Comparison of ENCODE assay signal across 20 cellular contexts in the genomic region with DNA sequence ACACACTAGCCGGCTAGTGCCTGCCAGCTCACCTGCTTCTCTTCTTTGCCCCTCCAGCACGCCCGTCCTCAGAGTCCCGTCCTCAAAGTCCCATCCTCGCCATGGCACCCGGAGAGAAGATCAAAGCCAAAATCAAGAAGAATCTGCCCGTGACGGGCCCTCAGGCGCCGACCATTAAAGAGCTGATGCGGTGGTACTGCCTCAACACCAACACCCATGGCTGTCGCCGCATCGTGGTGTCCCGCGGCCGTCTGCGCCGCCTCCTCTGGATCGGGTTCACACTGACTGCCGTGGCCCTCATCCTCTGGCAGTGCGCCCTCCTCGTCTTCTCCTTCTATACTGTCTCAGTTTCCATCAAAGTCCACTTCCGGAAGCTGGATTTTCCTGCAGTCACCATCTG. TPM values are rescaled to one million over a fixed set of nuclear protein-coding genes. Genes with fewer than 3 reads are reported as not detected.
DNase-seq lines count a peak whose midpoint lies in the region; ATAC-seq, FAIRE-seq and TF ChIP-seq lines count a peak whose summit lies in the region.
"Had no signal": no experiment of that assay in that cellular context is flagged by ENCODE, and none has a peak within 500 bp of the region (broad histone marks: within the 10 kb centered on the region; RNA-seq: fewer than 3 reads in every experiment).

No MANE protein-coding gene starts in this region.

- in situ Hi-C loops in HepG2 (cut with HindIII; ENCODE audit: extremely low pct_ligation_motif_present, low pct_unique_long_range_greater_than_20kb) = no loop called here

- peak overlapping the region; percentile 38 for H3K14ac ChIP-seq in neuronal stem cell (ENCODE audit: low read length)

- H3K9me3 ChIP-seq in HepG2 (ENCODE audit: low read length) (no peaks in the 10 kb centered on the region), right lobe of liver (no peaks in the 10 kb centered on the region), neuronal stem cell (replicated peaks in 1 of 2; ENCODE audit: control insufficient read depth in 2 of 2, insufficient read depth in 1 of 2, low read depth in 1 of 2, low read length in 2 of 2) (no peaks in the 10 kb centered on the region), esophagus muscularis mucosa (no peaks in the 10 kb centered on the region)
- H3K9me3 ChIP-seq: A549 had no signal

- H3K27me3 ChIP-seq in HepG2 (ENCODE audit: control insufficient read depth in 1 of 2, insufficient read depth in 2 of 2, low read length in 2 of 2) (peaks cover 21 to 72% of the 10 kb centered on the region in 2 experiments), right lobe of liver (peaks cover 0 to 7% of the 10 kb centered on the region in 2 donors), neuronal stem cell (ENCODE audit: control insufficient read depth in 3 of 3, insufficient read depth in 3 of 3, low read depth in 1 of 3, low read length in 3 of 3) (peaks cover 5 to 68% (median 25%) of the 10 kb centered on the region in 3 experiments), esophagus muscularis mucosa (peaks cover 15 to 57% (median 18%) of the 10 kb centered on the region in 4 donors)

- no peak for ATAC-seq in HepG2
- no peak for ATAC-seq in right lobe of liver
- no peak for ATAC-seq in HG02970 (IDR thresholded peaks at IDR 0.05; ENCODE audit: low FRiP score, unreplicated experiment)
- ATAC-seq: A549, K562 had no signal

- H3K9ac ChIP-seq in HepG2 (ENCODE audit: insufficient read depth, low read depth, low read length) (no peak overlapping the region), neuronal stem cell (ENCODE audit: low read depth, low read length, poor library complexity) (no peak overlapping the region)

- intact Hi-C loops in HepG2 (cut with micrococcal nuclease; ENCODE audit: unreplicated experiment) = loop anchor here (10.0 kb wide), 1 partner anchor 291 kb away; no protein-coding TSS in a partner anchor
- intact Hi-C loops in right lobe of liver (cut with DNase I) = loop anchor here (10.0 kb wide), 1 partner anchor 249 kb away; no protein-coding TSS in a partner anchor
- intact Hi-C loops in esophagus muscularis mucosa (cut with DNase I) = no loop called here

- no peaks in the 10 kb centered on the region for H3K79me1 ChIP-seq in neuronal stem cell (ENCODE audit: low read depth, low read length)

- peak overlapping the region; percentile 10 for H2BK12ac ChIP-seq in neuronal stem cell (ENCODE audit: low read length)

- POLR2A ChIA-PET in HepG2 (lab: Yijun Ruan, JAX) = no interaction called here

- no peak overlapping the region for H2BK120ac ChIP-seq in neuronal stem cell (ENCODE audit: low read depth, low read length)

- H4K91ac ChIP-seq in neuronal stem cell (ENCODE audit: low read depth, low read length, poor library complexity) = no peak overlapping the region

- no peak overlapping the region for H3K23ac ChIP-seq in neuronal stem cell (ENCODE audit: low read depth, low read length, poor library complexity)

- TF ChIP-seq CTCF in HepG2 (CRISPR knock-in tag; IDR thresholded peaks at IDR 0.05) = no peak
- TF ChIP-seq CTCF in right lobe of liver (IDR thresholded peaks at IDR 0.05) = no peak
- TF ChIP-seq CTCF in esophagus muscularis mucosa (IDR thresholded peaks at IDR 0.05) = no peak

- H4K20me1 ChIP-seq in HepG2 (ENCODE audit: insufficient read depth, low read length) = peaks cover 3% of the 10 kb centered on the region; the same call in 1 of the 2 replicates

- no peaks in the 10 kb centered on the region for H3K79me2 ChIP-seq in HepG2 (ENCODE audit: insufficient read depth, low read length)

- H4K8ac ChIP-seq in neuronal stem cell (ENCODE audit: low read depth, low read length) = no peak overlapping the region

- no peak overlapping the region for H3K18ac ChIP-seq in neuronal stem cell (ENCODE audit: low read length)

- CTCF ChIA-PET in HepG2 (lab: Yijun Ruan, JAX; ENCODE audit: low intra/inter-chr PET ratio, low total read pairs) = interaction anchor here (8.0 kb wide), 1 partner anchor 247 kb away, joined by 251 read pairs; no protein-coding TSS in a partner anchor

- no peak for FAIRE-seq in HepG2 (lab: Jason Lieb, UNC)
- FAIRE-seq: A549, D721Med, G401.6, GM12892, K562 had no signal

- TF ChIP-seq RAD21 in HepG2 (CRISPR knock-in tag; IDR thresholded peaks at IDR 0.05) = no peak

- no peak overlapping the region for H2BK15ac ChIP-seq in neuronal stem cell (ENCODE audit: low read length)

- H2AK5ac ChIP-seq in neuronal stem cell (ENCODE audit: low read depth, low read length) = no peak overlapping the region

- H3K4me3 ChIP-seq in HepG2 (replicated peaks in 1 of 3; ENCODE audit: insufficient read depth in 1 of 3, low read depth in 2 of 3, low read length in 3 of 3) (no peak overlapping the region), right lobe of liver (no peak overlapping the region), neuronal stem cell (ENCODE audit: low read length in 2 of 2) (no peak overlapping the region), esophagus muscularis mucosa (no peak overlapping the region)
- H3K4me3 ChIP-seq: A549, K562 had no signal

- no peak for TF ChIP-seq EP300 in HepG2 (IDR thresholded peaks at IDR 0.05; ENCODE audit: low read depth in 2 of 2, low read length in 2 of 2)
- no peak for TF ChIP-seq EP300 in HepG2 (CRISPR knock-in tag; IDR thresholded peaks at IDR 0.05; ENCODE audit: borderline replicate concordance)
- TF ChIP-seq EP300 in esophagus muscularis mucosa (IDR thresholded peaks at IDR 0.05) = no peak

- no peak overlapping the region for H2BK5ac ChIP-seq in neuronal stem cell (ENCODE audit: low read length)

- H3K4ac ChIP-seq in neuronal stem cell (ENCODE audit: low read length) = peak overlapping the region; percentile 53

- BruUV-seq in HepG2 (replicated peaks; lab: Mats Ljungman, UMichigan) = no TSS peak

- H3K4me1 ChIP-seq in HepG2 (ENCODE audit: insufficient read depth, low read length) = peaks cover 13% of the 10 kb centered on the region
- H3K4me1 ChIP-seq in right lobe of liver = peaks cover 0 to 11% (median 0%) of the 10 kb centered on the region in 4 donors
- H3K4me1 ChIP-seq in neuronal stem cell (ENCODE audit: control insufficient read depth in 2 of 2, insufficient read depth in 1 of 2, low read depth in 1 of 2, low read length in 2 of 2) = peaks cover 3 to 6% of the 10 kb centered on the region in 2 donors
- peaks cover 13 to 17% (median 15%) of the 10 kb centered on the region in 4 donors for H3K4me1 ChIP-seq in esophagus muscularis mucosa

- DNase-seq in HepG2 (ENCODE audit: low spot score) (no peak), right lobe of liver (no peak), ELF-1 (ENCODE audit: low read depth, low spot score) (peak; percentile 54), cerebellar cortex (ENCODE audit: low spot score) (peak; percentile 26), neuronal stem cell (ENCODE audit: low spot score) (no peak), esophagus muscularis mucosa (ENCODE audit: extremely low spot score) (no peak), DMS153 treated with DMSO at 0.1 percent for 48 hours (lab: John Stamatoyannopoulos, UW; ENCODE audit: unreplicated experiment) (no peak)
- DNase-seq: CD4-positive, alpha-beta T cell; COR-L47; GOT3; HCEC 1CT; Kasumi-1 had no signal

- no peak for TF ChIP-seq POLR2A in HepG2 (IDR thresholded peaks at IDR 0.05; ENCODE audit: insufficient read depth in 1 of 2, low read depth in 2 of 2, low read length in 2 of 2)
- TF ChIP-seq POLR2A in right lobe of liver (IDR thresholded peaks at IDR 0.05) = no peak
- TF ChIP-seq POLR2A in esophagus muscularis mucosa (IDR thresholded peaks at IDR 0.05; ENCODE audit: low read depth) = no peak

- H3K4me2 ChIP-seq in HepG2 (ENCODE audit: low read depth, low read length) (no peak overlapping the region), neuronal stem cell (ENCODE audit: insufficient read depth, low read length, poor library complexity, severe bottlenecking) (no peak overlapping the region)
- H3K4me2 ChIP-seq: A549 had no signal

- H3K27ac ChIP-seq in HepG2 (ENCODE audit: extremely low read length, insufficient read depth, low read length) (no peak overlapping the region), right lobe of liver (no peak overlapping the region), neuronal stem cell (replicated peaks; ENCODE audit: low read length) (no peak overlapping the region), esophagus muscularis mucosa (replicated peaks in 1 of 4) (no peak overlapping the region)
- H3K27ac ChIP-seq: A549, HL-60 had no signal

- WGBS in HepG2 (ENCODE audit: low lambda C conversion rate) = 38% methylated on average over 24 of the region's 24 CpGs
- 60% methylated on average over 6 of the region's 24 CpGs for WGBS in right lobe of liver (ENCODE audit: insufficient coverage, low coverage, low lambda C conversion rate, missing lambda C conversion rate)
- WGBS in neuronal stem cell (ENCODE audit: extremely low coverage in 2 of 2, insufficient read length in 2 of 2, insufficient replicate concordance in 1 of 2), 2 donors = no CpG with 5 or more reads among the region's 24 CpGs
- WGBS in esophagus muscularis mucosa = 69% methylated on average over 24 of the region's 24 CpGs

- H2AFZ ChIP-seq in HepG2 (ENCODE audit: low read length) (no peak overlapping the region), neuronal stem cell (ENCODE audit: low read length) (no peak overlapping the region)

- H3K36me3 ChIP-seq in HepG2 (replicated peaks in 1 of 2; ENCODE audit: control insufficient read depth in 1 of 2, insufficient read depth in 2 of 2, low read length in 2 of 2) (no peaks in the 10 kb centered on the region), right lobe of liver (no peaks in the 10 kb centered on the region), neuronal stem cell (replicated peaks in 1 of 2; ENCODE audit: control insufficient read depth in 2 of 2, insufficient read depth in 2 of 2, low read length in 2 of 2) (no peaks in the 10 kb centered on the region), esophagus muscularis mucosa (no peaks in the 10 kb centered on the region)

RNA-seq across cellular contexts. Expression of gene SCNN1G, which starts 3.6 kb away (rescaled TPM):
- total RNA-seq in HepG2 (2016; rRNA removed; fragmentation: Illumina TruSeq; extraction: Trizol) = not detected in 2 replicates
- total RNA-seq in HepG2 (2016; cell fraction: cytosol; rRNA removed; fragmentation: Illumina TruSeq; extraction: Trizol; ENCODE audit: low read depth) = not detected in 2 replicates
- not detected in 2 replicates for total RNA-seq in HepG2 (2016; cell fraction: insoluble cytoplasmic fraction; rRNA removed; fragmentation: Illumina TruSeq; extraction: Trizol)
- not detected in 2 replicates for total RNA-seq in HepG2 (2016; cell fraction: membrane; rRNA removed; fragmentation: Illumina TruSeq; extraction: Trizol)
- not detected in 2 replicates for total RNA-seq in HepG2 (2016; cell fraction: nucleus; rRNA removed; fragmentation: Illumina TruSeq; extraction: Trizol)
- not detected in 2 replicates for polyA plus RNA-seq in HepG2 (2011; rRNA removed)
- polyA plus RNA-seq in HepG2 (2011; cell fraction: cytosol; rRNA removed) = not detected in 2 replicates
- polyA plus RNA-seq in HepG2 (2011; cell fraction: nucleus; rRNA removed) = not detected in 2 replicates
- polyA plus RNA-seq in HepG2 (2012) = not detected in 2 replicates
- polyA plus RNA-seq in HepG2 (2016; cell fraction: cytosol; fragmentation: Illumina TruSeq; extraction: Trizol; ENCODE audit: low read depth) = not detected in 2 replicates
- polyA plus RNA-seq in HepG2 (2016; cell fraction: insoluble cytoplasmic fraction; fragmentation: Illumina TruSeq; extraction: Trizol; ENCODE audit: low read depth) = not detected in 2 replicates
- polyA plus RNA-seq in HepG2 (2016; cell fraction: membrane; fragmentation: Illumina TruSeq; extraction: Trizol; ENCODE audit: low read depth) = not detected in 2 replicates
- not detected in 2 replicates for polyA plus RNA-seq in HepG2 (2016; cell fraction: nucleus; fragmentation: Illumina TruSeq; extraction: Trizol; ENCODE audit: insufficient read depth, low read depth)
- not detected in 2 replicates for polyA minus RNA-seq in HepG2 (2011; rRNA and poly(A)+ RNA removed; ENCODE audit: low replicate concordance)
- polyA minus RNA-seq in HepG2 (2011; cell fraction: cytosol; rRNA and poly(A)+ RNA removed) = not detected in 2 replicates
- polyA minus RNA-seq in HepG2 (2011; cell fraction: nucleus; rRNA and poly(A)+ RNA removed) = not detected in 2 replicates
- total RNA-seq in right lobe of liver = not detected
- not detected for polyA plus RNA-seq in neuronal stem cell (2013, experiment 1 of 2)
- polyA plus RNA-seq in neuronal stem cell (2013, experiment 2 of 2) = not detected
- under 1 TPM in 2 of 4 donors, not detected in 2; 0.06 to 0.34 TPM for total RNA-seq in esophagus muscularis mucosa
- total RNA-seq: CD4-positive, alpha-beta T cell; K562 had no signal
- polyA plus RNA-seq: BJ, K562 had no signal

RNA-seq across cellular contexts. Expression of gene USP31, which starts 36.9 kb away (rescaled TPM):
- total RNA-seq in HepG2 (2016; rRNA removed; fragmentation: Illumina TruSeq; extraction: Trizol) = 22.5 and 29.1 TPM in 2 replicates
- total RNA-seq in HepG2 (2016; cell fraction: cytosol; rRNA removed; fragmentation: Illumina TruSeq; extraction: Trizol; ENCODE audit: low read depth) = 16.8 and 17.4 TPM in 2 replicates
- 22.8 and 25.6 TPM in 2 replicates for total RNA-seq in HepG2 (2016; cell fraction: insoluble cytoplasmic fraction; rRNA removed; fragmentation: Illumina TruSeq; extraction: Trizol)
- 29.3 and 32.3 TPM in 2 replicates for total RNA-seq in HepG2 (2016; cell fraction: membrane; rRNA removed; fragmentation: Illumina TruSeq; extraction: Trizol)
- 37.5 and 40.8 TPM in 2 replicates for total RNA-seq in HepG2 (2016; cell fraction: nucleus; rRNA removed; fragmentation: Illumina TruSeq; extraction: Trizol)
- 22.7 and 23.3 TPM in 2 replicates for polyA plus RNA-seq in HepG2 (2011; rRNA removed)
- 14.9 and 16.7 TPM in 2 replicates for polyA plus RNA-seq in HepG2 (2011; cell fraction: cytosol; rRNA removed)
- 36.6 and 36.8 TPM in 2 replicates for polyA plus RNA-seq in HepG2 (2011; cell fraction: nucleus; rRNA removed)
- 9.0 and 10.0 TPM in 2 replicates for polyA plus RNA-seq in HepG2 (2012)
- 12.2 and 13.0 TPM in 2 replicates for polyA plus RNA-seq in HepG2 (2016; cell fraction: cytosol; fragmentation: Illumina TruSeq; extraction: Trizol; ENCODE audit: low read depth)
- polyA plus RNA-seq in HepG2 (2016; cell fraction: insoluble cytoplasmic fraction; fragmentation: Illumina TruSeq; extraction: Trizol; ENCODE audit: low read depth) = 13.8 and 15.9 TPM in 2 replicates
- 19.9 and 22.8 TPM in 2 replicates for polyA plus RNA-seq in HepG2 (2016; cell fraction: membrane; fragmentation: Illumina TruSeq; extraction: Trizol; ENCODE audit: low read depth)
- 23.2 and 27.3 TPM in 2 replicates for polyA plus RNA-seq in HepG2 (2016; cell fraction: nucleus; fragmentation: Illumina TruSeq; extraction: Trizol; ENCODE audit: insufficient read depth, low read depth)
- polyA minus RNA-seq in HepG2 (2011; rRNA and poly(A)+ RNA removed; ENCODE audit: low replicate concordance) = 30.7 and 80.3 TPM in 2 replicates
- polyA minus RNA-seq in HepG2 (2011; cell fraction: cytosol; rRNA and poly(A)+ RNA removed) = 30.8 and 35.6 TPM in 2 replicates
- polyA minus RNA-seq in HepG2 (2011; cell fraction: nucleus; rRNA and poly(A)+ RNA removed) = 109 and 122 TPM in 2 replicates
- 10 to 100 TPM in 2 of 6 experiments, 1 to 10 TPM in 4; 7.1 to 12.8 (median 9.0) TPM for total RNA-seq in right lobe of liver
- polyA plus RNA-seq in neuronal stem cell (2013, experiment 1 of 2) = 6.8 TPM
- polyA plus RNA-seq in neuronal stem cell (2013, experiment 2 of 2) = 7.7 TPM
- total RNA-seq in esophagus muscularis mucosa = 10 to 100 TPM; 18.9 to 29.1 (median 23.3) TPM

Comparison
In these comparisons a context has a peak if more than half of its experiments do, and no peak if none do; other contexts are left out.
1. DNase-seq: peak in ELF-1 (single experiment) and cerebellar cortex (single experiment); none in HepG2 (single experiment), right lobe of liver (0 of 3), neuronal stem cell (single experiment), esophagus muscularis mucosa (single experiment) and DMS153 treated with DMSO at 0.1 percent for 48 hours (single experiment).